27 cellular contexts compared by ENCODE assay signal in the genomic region with DNA sequence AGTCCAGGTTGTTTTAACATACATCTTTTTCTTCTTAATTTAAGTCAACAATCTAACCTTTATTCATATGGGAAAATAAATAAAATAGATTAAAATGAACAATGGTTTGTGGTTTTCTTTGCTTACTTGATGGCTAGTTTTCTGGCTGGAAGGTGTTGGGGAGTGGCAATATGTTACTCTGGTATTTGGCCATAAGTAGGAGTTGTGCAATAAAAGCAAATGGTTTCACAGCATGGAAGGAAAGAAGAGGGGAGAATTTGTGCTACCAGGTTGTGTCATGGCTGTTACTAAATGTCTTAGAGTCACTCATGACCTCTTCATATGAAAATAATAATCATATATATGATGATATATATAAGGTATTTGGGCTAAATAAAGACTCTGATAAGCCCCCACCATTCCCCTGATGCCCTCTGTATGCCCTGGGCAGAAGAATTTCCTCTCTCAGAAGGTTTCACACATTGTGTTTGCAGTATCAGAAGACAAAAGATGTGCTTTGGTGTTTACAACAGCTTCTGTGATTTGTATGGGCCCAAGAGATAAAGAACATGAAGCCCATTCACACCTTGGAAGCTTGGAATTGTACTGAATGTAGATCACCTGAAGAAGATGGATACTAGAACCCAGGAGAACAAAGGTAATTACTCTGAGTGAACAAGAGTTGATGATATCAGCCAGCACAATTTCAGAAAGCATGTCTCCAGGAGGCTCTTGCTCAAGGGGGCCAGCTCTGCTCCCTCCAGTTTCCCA.
"Had no signal": no experiment of that assay in that cellular context is flagged by ENCODE, and none has a peak within 500 bp of the region (broad histone marks: within the 10 kb centered on the region; RNA-seq: fewer than 3 reads in every experiment).

No MANE protein-coding gene starts in this region.

- H3K4me1 Mint-ChIP-seq: nephron; neural progenitor cell; stimulated activated memory B cell treated with anti-CD40 and anti-IgM and Interleukin-4, amounts not matched to agents 10 μg/mL and 1 μg/mL and 100 μg/mL, for 72 hours had no signal

- H3K79me2 ChIP-seq: hepatocyte, parathyroid adenoma had no signal

- H3K9ac ChIP-seq: neural progenitor cell, parathyroid adenoma had no signal

- H3K9me3 ChIP-seq: esophagus muscularis mucosa, gastroesophageal sphincter, testis, tibial artery had no signal

- ATAC-seq: foreskin keratinocyte; gastroesophageal sphincter; heart left ventricle; left lobe of liver; naive thymus-derived CD4-positive, alpha-beta T cell; sciatic nerve; stimulated activated memory B cell treated with anti-CD40 and anti-IgM and Interleukin-4, amounts not matched to agents 10 μg/mL and 1 μg/mL and 100 μg/mL, for 72 hours; stimulated activated naive CD8-positive, alpha-beta T cell treated with anti-CD3 and anti-CD28 coated beads, Interleukin-15, Interleukin-2, amounts not matched to agents 100 U/mL and 50 U/mL, for 24 hours had no signal

- H3K27ac Mint-ChIP-seq: naive thymus-derived CD4-positive, alpha-beta T cell; nephron; neural progenitor cell; progenitor cell of endocrine pancreas; stimulated activated memory B cell treated with anti-CD40 and anti-IgM and Interleukin-4, amounts not matched to agents 10 μg/mL and 1 μg/mL and 100 μg/mL, for 72 hours; type B pancreatic cell had no signal

- H3K27me3 Mint-ChIP-seq: naive thymus-derived CD4-positive, alpha-beta T cell; progenitor cell of endocrine pancreas; stimulated activated memory B cell treated with anti-CD40 and anti-IgM and Interleukin-4, amounts not matched to agents 10 μg/mL and 1 μg/mL and 100 μg/mL, for 72 hours; type B pancreatic cell had no signal

- H3K9me3 Mint-ChIP-seq: type B pancreatic cell had no signal

- H3K36me3 ChIP-seq: esophagus muscularis mucosa, gastroesophageal sphincter, heart left ventricle, neural progenitor cell, tibial artery had no signal

- FAIRE-seq: colon, kidney had no signal

- H3K36me3 Mint-ChIP-seq: naive thymus-derived CD4-positive, alpha-beta T cell; neural progenitor cell; stimulated activated memory B cell treated with anti-CD40 and anti-IgM and Interleukin-4, amounts not matched to agents 10 μg/mL and 1 μg/mL and 100 μg/mL, for 72 hours; type B pancreatic cell had no signal

- H3K27ac ChIP-seq: dorsolateral prefrontal cortex, esophagus muscularis mucosa, foreskin keratinocyte, gastroesophageal sphincter, heart left ventricle, hepatocyte, neural progenitor cell, parathyroid adenoma, testis, tibial artery had no signal

- H3K27me3 ChIP-seq: dorsolateral prefrontal cortex, esophagus muscularis mucosa, foreskin keratinocyte, gastroesophageal sphincter, heart left ventricle, hepatocyte, neural progenitor cell, testis, tibial artery had no signal

- H3K4me3 ChIP-seq: dorsolateral prefrontal cortex, esophagus muscularis mucosa, gastroesophageal sphincter, heart left ventricle, hepatocyte, lung, neural progenitor cell, testis, tibial artery had no signal

- H3K4me1 ChIP-seq: esophagus muscularis mucosa, foreskin keratinocyte, gastroesophageal sphincter, heart left ventricle, neural progenitor cell, parathyroid adenoma, testis, tibial artery had no signal

- DNase-seq: dorsolateral prefrontal cortex; effector CD4-positive, alpha-beta T cell; foreskin keratinocyte; heart left ventricle; kidney; mesenchymal stem cell; midbrain; naive thymus-derived CD4-positive, alpha-beta T cell; stimulated activated CD4-positive, alpha-beta T cell treated with anti-CD3 and anti-CD28 coated beads, Interleukin-2, amount 100 ng/mL, for 24 hours; stimulated activated CD4-positive, alpha-beta T cell treated with anti-CD3 and anti-CD28 coated beads, Interleukin-4, amount 100 ng/mL, for 4 hours; stimulated activated naive CD8-positive, alpha-beta T cell treated with anti-CD3 and anti-CD28 coated beads, Interleukin-15, Interleukin-2, amounts not matched to agents 100 U/mL and 50 U/mL, for 24 hours; substantia nigra; testis; tibial artery had no signal

- H3K4me2 ChIP-seq: hepatocyte, neural progenitor cell had no signal

- H3K4me3 Mint-ChIP-seq: naive thymus-derived CD4-positive, alpha-beta T cell; nephron; neural progenitor cell; stimulated activated memory B cell treated with anti-CD40 and anti-IgM and Interleukin-4, amounts not matched to agents 10 μg/mL and 1 μg/mL and 100 μg/mL, for 72 hours; type B pancreatic cell had no signal

- H2AFZ ChIP-seq: hepatocyte, neural progenitor cell, parathyroid adenoma had no signal
